Comparison of ENCODE assay signal across 8 cellular contexts in the genomic region with DNA sequence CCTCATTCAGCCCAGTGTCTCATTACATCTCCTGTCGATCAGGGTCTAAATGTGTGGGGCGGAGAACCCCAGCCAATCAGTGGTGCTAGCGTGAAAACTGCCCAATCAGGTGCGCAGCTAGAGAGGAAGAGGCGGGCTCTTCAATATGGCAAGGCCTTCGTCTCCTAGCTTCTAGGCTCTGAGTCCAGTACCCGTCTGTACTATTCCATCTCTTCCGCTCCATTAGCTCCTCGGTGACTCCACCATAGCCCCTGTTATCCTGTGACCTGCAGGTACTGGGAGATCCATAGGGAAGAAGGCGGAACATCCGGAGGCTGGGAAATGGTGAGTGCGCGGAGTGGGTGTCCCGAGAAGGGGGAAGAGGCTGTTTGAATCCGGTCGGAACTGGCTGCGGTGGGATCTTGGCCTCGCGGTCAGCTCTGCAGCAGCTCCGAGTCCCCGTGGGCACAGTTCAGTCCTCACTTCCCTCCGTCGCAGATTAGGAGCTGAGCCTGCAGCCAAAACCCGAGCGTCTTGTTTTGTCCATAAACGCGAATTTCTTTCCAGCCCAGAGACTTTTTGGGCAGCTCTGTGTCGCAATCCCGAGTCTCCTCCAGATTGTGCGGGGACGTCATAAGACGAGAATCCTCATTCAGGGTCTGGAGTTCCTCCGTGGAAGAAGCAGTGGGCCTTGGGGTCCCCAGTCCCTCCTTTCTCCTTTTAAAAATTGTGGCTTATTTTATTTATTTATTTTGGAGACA. TPM values are rescaled to one million over a fixed set of nuclear protein-coding genes. Genes with fewer than 3 reads are reported as not detected.
DNase-seq lines count a peak whose midpoint lies in the region; ATAC-seq, FAIRE-seq and TF ChIP-seq lines count a peak whose summit lies in the region.

A gene (plus strand): TSS at position 134 of the 740 bp plus-strand sequence. CDS start 188 bp downstream, at position 322.

- DNase-seq in NB4 (ENCODE audit: low read depth), result peak; percentile 78
- peak; percentile 12 for DNase-seq in activated T-cell treated with anti-CD3 and anti-CD28 coated beads for 48 hours (ENCODE audit: low read depth)
- DNase-seq in kidney tubule cell (ENCODE audit: low spot score), result peak; percentile 77
- DNase-seq in stimulated activated CD8-positive, alpha-beta memory T cell treated with anti-CD3 and anti-CD28 coated beads, Interleukin-15, amount 100 ng/mL, for 4 hours (ENCODE audit: low read depth in 2 of 2), result peak; percentile 4 to 14
- DNase-seq in glomerular visceral epithelial cell (ENCODE audit: extremely low spot score), result no peak
- no peak for DNase-seq in GM12891 (ENCODE audit: insufficient read length, low spot score)

- H3K4me3 ChIP-seq in NB4 (ENCODE audit: low read depth, low read length), result peak within 1 kb of the TSS; percentile 66

- FAIRE-seq in GM12891 (lab: Jason Lieb, UNC), result no peak

- ATAC-seq in GM18511 (IDR thresholded peaks at IDR 0.05; ENCODE audit: unreplicated experiment) (no peak), GM19035 (IDR thresholded peaks at IDR 0.05; ENCODE audit: unreplicated experiment) (no peak)

- TF ChIP-seq POLR2A in NB4 (IDR thresholded peaks at IDR 0.05; ENCODE audit: extremely low read depth, insufficient read length) (no peak), GM12891 (IDR thresholded peaks at IDR 0.05; ENCODE audit: low read depth, low read length) (no peak)

- TF ChIP-seq CTCF in NB4 (IDR thresholded peaks at IDR 0.05; ENCODE audit: low read depth, low read length), result no peak

TF ChIP-seq in GM12891, 5 proteins besides CTCF, POLR2A, EP300 and RAD21:
- TF ChIP-seq POU2F2 (IDR thresholded peaks at IDR 0.05; ENCODE audit: low read depth, low read length) (no peak), TAF1 (IDR thresholded peaks at IDR 0.05; ENCODE audit: low read depth, low read length) (no peak), SPI1 (IDR thresholded peaks at IDR 0.05; ENCODE audit: low read depth, low read length) (no peak), PAX5 (IDR thresholded peaks at IDR 0.05; ENCODE audit: insufficient read depth, low read length, severe bottlenecking) (no peak), POLR2AphosphoS5 (IDR thresholded peaks at IDR 0.05; ENCODE audit: low read depth, low read length) (no peak)

RNA-seq across cellular contexts. Expression of the gene that starts here (rescaled TPM):
- polyA plus RNA-seq in GM12891 (2012; ENCODE audit: low read depth, missing spikeins), result not detected

Comparison
In these comparisons a context has a peak if more than half of its experiments do, and no peak if none do; other contexts are left out.
1. DNase-seq: peak in NB4 (single experiment), activated T-cell treated with anti-CD3 and anti-CD28 coated beads for 48 hours (single experiment), kidney tubule cell (single experiment) and stimulated activated CD8-positive, alpha-beta memory T cell treated with anti-CD3 and anti-CD28 coated beads, Interleukin-15, amount 100 ng/mL, for 4 hours (2 of 2); none in glomerular visceral epithelial cell (single experiment) and GM12891 (single experiment).